In the genomic region with DNA sequence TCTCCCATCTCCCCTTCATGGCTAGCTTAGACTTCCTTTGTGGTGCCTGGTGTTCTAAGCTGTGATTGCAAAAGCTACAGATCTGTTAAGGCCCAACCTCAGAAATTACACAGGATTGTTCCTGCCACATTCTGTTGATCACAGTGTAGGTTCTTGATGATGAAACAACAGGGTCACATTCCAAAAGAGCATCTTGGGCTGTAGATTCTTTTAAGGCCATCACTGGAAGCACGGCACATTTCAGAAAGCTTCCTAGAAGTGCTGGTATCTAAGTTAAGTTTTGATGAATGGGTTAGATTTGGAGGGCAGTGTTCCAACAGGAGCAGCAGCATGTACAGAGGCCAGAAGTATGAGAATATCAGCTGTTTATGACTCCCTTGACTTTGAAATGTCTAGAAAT, we compare ENCODE assay signal across 33 cellular contexts.
"Had no signal": no experiment of that assay in that cellular context is flagged by ENCODE, and none has a peak within 500 bp of the region (broad histone marks: within the 10 kb centered on the region; RNA-seq: fewer than 3 reads in every experiment).

No MANE protein-coding gene starts in this region.

- H3K4me3 Mint-ChIP-seq: activated B cell treated with CpG ODN at 0.5 μM for 24 hours; activated CD4-positive, alpha-beta memory T cell treated with anti-CD3 and anti-CD28 coated beads for 36 hours; activated T-cell treated with anti-CD3 and anti-CD28 coated beads, Interleukin-2, amount 50 U/mL, for 4 hours; T-cell; T-helper 17 cell had no signal

- H3K27ac ChIP-seq: adrenal gland, brain microvascular endothelial cell, KMS-11, Peyer's patch, SJSA1, VCaP had no signal

- H3K4me3 ChIP-seq: adrenal gland, Peyer's patch, SJSA1 had no signal

- H3K27ac Mint-ChIP-seq: activated B cell treated with CpG ODN at 0.5 μM for 24 hours; activated CD4-positive, alpha-beta memory T cell treated with anti-CD3 and anti-CD28 coated beads for 36 hours; activated naive CD4-positive, alpha-beta T cell treated with anti-CD3 and anti-CD28 coated beads, Interleukin-2, amount 50 U/mL, for 72 hours; T-cell; T-helper 17 cell had no signal

- H3K27me3 ChIP-seq: adrenal gland, brain microvascular endothelial cell, Peyer's patch, SJSA1 had no signal

- ATAC-seq: activated naive CD4-positive, alpha-beta T cell treated with anti-CD3 and anti-CD28 coated beads, Interleukin-2, amount 50 U/mL, for 72 hours; activated T-cell treated with anti-CD3 and anti-CD28 coated beads, Interleukin-2, amount 50 U/mL, for 4 hours; PC-3; T-cell; T-helper 17 cell had no signal

- H3K9me3 Mint-ChIP-seq: activated B cell treated with CpG ODN at 0.5 μM for 24 hours; activated CD4-positive, alpha-beta memory T cell treated with anti-CD3 and anti-CD28 coated beads for 36 hours; activated T-cell treated with anti-CD3 and anti-CD28 coated beads, Interleukin-2, amount 50 U/mL, for 4 hours; T-cell had no signal

- H3K27me3 Mint-ChIP-seq: activated B cell treated with CpG ODN at 0.5 μM for 24 hours; activated CD4-positive, alpha-beta memory T cell treated with anti-CD3 and anti-CD28 coated beads for 36 hours; T-cell; T-helper 17 cell had no signal

- DNase-seq: activated B cell treated with CpG ODN at 0.5 μM for 24 hours; activated CD4-positive, alpha-beta memory T cell treated with anti-CD3 and anti-CD28 coated beads for 36 hours; activated CD4-positive, alpha-beta T cell treated with anti-CD3 and anti-CD28 coated beads for 4 hours; activated CD4-positive, alpha-beta T cell treated with anti-CD3 and anti-CD28 coated beads, Interleukin-2, amount 50 U/mL, for 1 hour; activated CD4-positive, CD25-positive, alpha-beta regulatory T cell treated with anti-CD3 and anti-CD28 coated beads, Interleukin-2, amount 50 U/mL, for 72 hours; activated CD8-positive, alpha-beta memory T cell treated with anti-CD3 and anti-CD28 coated beads, Interleukin-2, amount 50 U/mL, for 4 hours; activated effector memory CD4-positive, alpha-beta T cell treated with anti-CD3 and anti-CD28 coated beads, Interleukin-2, amount 50 U/mL, for 16 hours; activated naive CD4-positive, alpha-beta T cell; activated T-cell treated with anti-CD3 and anti-CD28 coated beads for 4 hours; activated T-cell treated with anti-CD3 and anti-CD28 coated beads, Interleukin-2, amount 50 U/mL, for 4 hours; adrenal gland; anterior cingulate cortex; brain microvascular endothelial cell; central memory CD4-positive, alpha-beta T cell; MM.1S; MV-4-11; NCI-H1092; NCI-H1436 treated with DMSO at 0.1 percent for 48 hours; NCI-H1694 treated with DMSO at 0.1 percent for 48 hours; NCI-H2029; NCI-H345; NCI-H524 treated with DMSO at 0.1 percent for 48 hours; PC-3; Peyer's patch; RPMI8226; SHP77 treated with DMSO at 0.1 percent for 48 hours; SK-N-SH; T-cell; T-helper 17 cell had no signal

- H3K36me3 ChIP-seq: adrenal gland, brain microvascular endothelial cell, Peyer's patch, SJSA1 had no signal

- H3K9me3 ChIP-seq: adrenal gland, Peyer's patch, SJSA1, SK-N-SH had no signal

- H3K4me2 ChIP-seq: KMS-11, SK-N-SH had no signal

- H3K4me1 ChIP-seq: adrenal gland, SJSA1 had no signal

- H3K9ac ChIP-seq: KMS-11, SK-N-SH had no signal

- H3K36me3 Mint-ChIP-seq: activated CD4-positive, alpha-beta memory T cell treated with anti-CD3 and anti-CD28 coated beads for 36 hours; activated naive CD4-positive, alpha-beta T cell treated with anti-CD3 and anti-CD28 coated beads, Interleukin-2, amount 50 U/mL, for 72 hours had no signal
